24 cellular contexts compared by ENCODE assay signal in genomic region chr1:20528221-20528620, GRCh38. TPM values are rescaled to one million over a fixed set of nuclear protein-coding genes. Genes with fewer than 3 reads are reported as not detected.
DNase-seq lines count a peak whose midpoint lies in the region; ATAC-seq and TF ChIP-seq lines count a peak whose summit lies in the region.
"Had no signal": no experiment of that assay in that cellular context is flagged by ENCODE, and none has a peak within 500 bp of the region (broad histone marks: within the 10 kb centered on the region; RNA-seq: fewer than 3 reads in every experiment).

No MANE protein-coding gene starts in this region.

- CTCF ChIA-PET in WTC11 (lab: Charles Lee): no interaction called here

- H3K79me2 ChIP-seq in GM23338 (replicated peaks; ENCODE audit: insufficient read depth): no peaks in the 10 kb centered on the region

- no peaks in the 10 kb centered on the region for H4K20me1 ChIP-seq in GM23338 (replicated peaks; ENCODE audit: insufficient read depth)
- H4K20me1 ChIP-seq: BLaER1 had no signal

- H3K9me2 ChIP-seq in GM23338 (ENCODE audit: insufficient read depth): no peaks in the 10 kb centered on the region

- no peak overlapping the region for H3K4me3 Mint-ChIP-seq in GM23338
- H3K4me3 Mint-ChIP-seq in WTC11: no peak overlapping the region
- H3K4me3 Mint-ChIP-seq: CD14-positive monocyte; CD4-positive, alpha-beta memory T cell; CD4-positive, CD25-positive, alpha-beta regulatory T cell; CD8-positive, alpha-beta memory T cell had no signal

- peak; percentile 21 for DNase-seq in GM23338 (ENCODE audit: low spot score)
- peak; percentile 56 for DNase-seq in H7
- DNase-seq in WTC11 (ENCODE audit: low spot score): no peak
- DNase-seq in DMS114 treated with DMSO at 0.1 percent for 48 hours (lab: John Stamatoyannopoulos, UW; ENCODE audit: unreplicated experiment): no peak
- no peak for DNase-seq in SIG-M5 treated with dmso at 0.1 percent for 504 hours (lab: John Stamatoyannopoulos, UW; ENCODE audit: unreplicated experiment)
- DNase-seq in NCI-H345 (lab: John Stamatoyannopoulos, UW): no peak
- DNase-seq: 8988T; ACHN; BE2C; C1 segment of cervical spinal cord; CD4-positive, alpha-beta memory T cell; CD4-positive, CD25-positive, alpha-beta regulatory T cell; CD8-positive, alpha-beta memory T cell; COR-L47; DMS 273 treated with DMSO at 0.1 percent for 48 hours; DMS79; DND-41; EL; GDM1 had no signal

- H3K4me3 ChIP-seq in GM23338 (no peak overlapping the region), H7 (ENCODE audit: insufficient read depth, low read depth, low read length) (no peak overlapping the region)
- H3K4me3 ChIP-seq: BLaER1, GM12878 had no signal

- no peak overlapping the region for H3K27ac ChIP-seq in GM23338 (ENCODE audit: low read depth)
- H3K27ac ChIP-seq: BLaER1 had no signal

- H3K36me3 Mint-ChIP-seq in GM23338 (ENCODE audit: low read depth) (no peaks in the 10 kb centered on the region), WTC11 (no peaks in the 10 kb centered on the region)
- H3K36me3 Mint-ChIP-seq: CD14-positive monocyte; CD4-positive, alpha-beta memory T cell; CD4-positive, CD25-positive, alpha-beta regulatory T cell; CD8-positive, alpha-beta memory T cell had no signal

- no peak for TF ChIP-seq CTCF in GM23338 (conservative IDR thresholded peaks at IDR 0.05; ENCODE audit: low read depth in 2 of 2)
- no peak for TF ChIP-seq CTCF in WTC11 (IDR thresholded peaks at IDR 0.05)

- no peak overlapping the region for H3K4me2 ChIP-seq in GM23338
- H3K4me2 ChIP-seq: BLaER1 had no signal

- H3K4me1 ChIP-seq in GM23338 (ENCODE audit: insufficient read depth): no peaks in the 10 kb centered on the region
- H3K4me1 ChIP-seq: BE2C, BLaER1 had no signal

- H3K27me3 Mint-ChIP-seq in GM23338 (ENCODE audit: insufficient read depth, low read depth, poor library complexity) (peaks cover 4% of the 10 kb centered on the region), WTC11 (ENCODE audit: low read depth) (peaks cover 39% of the 10 kb centered on the region)

- H3K9me3 Mint-ChIP-seq in GM23338: no peaks in the 10 kb centered on the region
- H3K9me3 Mint-ChIP-seq in WTC11: no peaks in the 10 kb centered on the region
- H3K9me3 Mint-ChIP-seq: CD14-positive monocyte; CD4-positive, alpha-beta memory T cell had no signal

- POLR2A ChIA-PET in WTC11 (lab: Charles Lee): interaction anchor here (0.5 kb wide), 1 partner anchor 84 kb away, joined by 3 read pairs; no protein-coding TSS in a partner anchor

- H3F3A ChIP-seq in GM23338 (replicated peaks; ENCODE audit: low read depth): no peaks in the 10 kb centered on the region

- ATAC-seq in GM23338 (no peak), WTC11 (0 out of 2 replicates have a peak, but pooled peaks have one; percentile 16)
- ATAC-seq: GM12878 had no signal

- H3K4me1 Mint-ChIP-seq in GM23338 (no peaks in the 10 kb centered on the region), WTC11 (no peaks in the 10 kb centered on the region)
- H3K4me1 Mint-ChIP-seq: CD14-positive monocyte; CD4-positive, alpha-beta memory T cell; CD4-positive, CD25-positive, alpha-beta regulatory T cell; CD8-positive, alpha-beta memory T cell had no signal

- H3K36me3 ChIP-seq in GM23338 (ENCODE audit: insufficient read depth) (no peaks in the 10 kb centered on the region), H7 (replicated peaks; ENCODE audit: control insufficient read depth, insufficient read depth, low read length) (no peaks in the 10 kb centered on the region)
- H3K36me3 ChIP-seq: BE2C, BLaER1 had no signal

- no peak overlapping the region for H3K27ac Mint-ChIP-seq in GM23338
- H3K27ac Mint-ChIP-seq in WTC11: no peak overlapping the region
- H3K27ac Mint-ChIP-seq: CD14-positive monocyte; CD4-positive, alpha-beta memory T cell; CD8-positive, alpha-beta memory T cell had no signal

- H2AFZ ChIP-seq in GM23338: no peak overlapping the region

- H3K27me3 ChIP-seq in GM23338 (ENCODE audit: insufficient read depth) (no peaks in the 10 kb centered on the region), H7 (ENCODE audit: control insufficient read depth, insufficient read depth, low read length) (peaks cover 12% of the 10 kb centered on the region)
- H3K27me3 ChIP-seq: BE2C, BLaER1 had no signal

TF ChIP-seq in GM23338, 12 proteins besides CTCF, POLR2A, EP300 and RAD21 (continues in another document):
- no peak for TF ChIP-seq ETS1 (IDR thresholded peaks at IDR 0.05)
- no peak for TF ChIP-seq NANOG (IDR thresholded peaks at IDR 0.05; ENCODE audit: borderline replicate concordance)
- no peak for TF ChIP-seq JUNB (IDR thresholded peaks at IDR 0.05; ENCODE audit: unreplicated experiment)
- TF ChIP-seq EZH2phosphoT487 (IDR thresholded peaks at IDR 0.05; ENCODE audit: unreplicated experiment): no peak

TF ChIP-seq in WTC11, 78 proteins besides CTCF, POLR2A, EP300 and RAD21:
- TF ChIP-seq SOX15 (CRISPR knock-in tag; IDR thresholded peaks at IDR 0.05): no peak
- TF ChIP-seq CREB1 (CRISPR knock-in tag; IDR thresholded peaks at IDR 0.05): no peak
- TF ChIP-seq MAX (CRISPR knock-in tag; IDR thresholded peaks at IDR 0.05): no peak
- no peak for TF ChIP-seq SMAD3 (CRISPR knock-in tag; IDR thresholded peaks at IDR 0.05; ENCODE audit: borderline replicate concordance)
- no peak for TF ChIP-seq IRF1 (CRISPR knock-in tag; IDR thresholded peaks at IDR 0.05)
TF ChIP-seq in WTC11: peak in this region for 0.

RNA-seq across cellular contexts. Expression of gene MUL1, which starts 20.3 kb away (rescaled TPM):
- total RNA-seq in GM23338 (2014; rRNA removed; shearing (Covaris generic)): 23.7 and 26.2 TPM in 2 replicates
- polyA plus RNA-seq in GM23338 (2016; fragmentation: Nextera tagmentation; extraction: Ambion mirVana): 8.1 and 8.9 TPM in 2 replicates
- 30.8 and 32.6 TPM in 2 replicates for total RNA-seq in H7 (2014; rRNA removed; shearing (Covaris generic))
- 21.0 to 22.2 TPM (median 21.9 TPM) in 3 replicates for total RNA-seq in WTC11 (2021)

RNA-seq across cellular contexts. Expression of gene FAM43B, which starts 24.2 kb away (rescaled TPM):
- 3.0 and 3.6 TPM in 2 replicates for total RNA-seq in GM23338 (2014; rRNA removed; shearing (Covaris generic))
- polyA plus RNA-seq in GM23338 (2016; fragmentation: Nextera tagmentation; extraction: Ambion mirVana): 0.66 and 1.1 TPM in 2 replicates
- total RNA-seq in H7 (2014; rRNA removed; shearing (Covaris generic)): 4.1 and 6.1 TPM in 2 replicates
- total RNA-seq in WTC11 (2021): 2.9 to 3.1 TPM (median 3.1 TPM) in 3 replicates
- total RNA-seq: A673; CD4-positive, alpha-beta memory T cell; CD4-positive, CD25-positive, alpha-beta regulatory T cell; CD8-positive, alpha-beta memory T cell; GM12878 had no signal
- polyA plus RNA-seq: CD14-positive monocyte; CD4-positive, alpha-beta memory T cell; CD4-positive, CD25-positive, alpha-beta regulatory T cell; CD8-positive, alpha-beta memory T cell; GM12878 had no signal

RNA-seq across cellular contexts. Expression of gene CAMK2N1, which starts 42.2 kb away (rescaled TPM):
- total RNA-seq in GM23338 (2014; rRNA removed; shearing (Covaris generic)): 0.52 and 0.82 TPM in 2 replicates
- 2.9 and 4.6 TPM in 2 replicates for polyA plus RNA-seq in GM23338 (2016; fragmentation: Nextera tagmentation; extraction: Ambion mirVana)
- total RNA-seq in H7 (2014; rRNA removed; shearing (Covaris generic)): 0.92 and 1.5 TPM in 2 replicates
- total RNA-seq in WTC11 (2021): 10.0 to 10.9 TPM (median 10.1 TPM) in 3 replicates
- total RNA-seq: G401 had no signal
- polyA plus RNA-seq: CD14-positive monocyte, GM12878 had no signal

Comparison
In these comparisons a context has a peak if more than half of its experiments do, and no peak if none do; other contexts are left out.
1. DNase-seq: peak in GM23338 (single experiment) and H7 (single experiment); none in WTC11 (single experiment), DMS114 treated with DMSO at 0.1 percent for 48 hours (single experiment), SIG-M5 treated with dmso at 0.1 percent for 504 hours (single experiment) and NCI-H345 (single experiment).